Comparison of ENCODE assay signal across 14 cellular contexts in genomic region chr6:170269873-170270541, GRCh38.
DNase-seq lines count a peak whose midpoint lies in the region; ATAC-seq and TF ChIP-seq lines count a peak whose summit lies in the region.
"Had no signal": no experiment of that assay in that cellular context is flagged by ENCODE, and none has a peak within 500 bp of the region (broad histone marks: within the 10 kb centered on the region; RNA-seq: fewer than 3 reads in every experiment).

No MANE protein-coding gene starts in this region.

- TF ChIP-seq CTCF in nephron (IDR thresholded peaks at IDR 0.05; ENCODE audit: unreplicated experiment in 3 of 3), result no peak

- H3K27me3 Mint-ChIP-seq in nephron (ENCODE audit: low read depth), result peaks cover 35% of the 10 kb centered on the region

- peak; percentile 63 for DNase-seq in AG08396 (ENCODE audit: low spot score)
- DNase-seq in DMS153 (lab: John Stamatoyannopoulos, UW), result peak; percentile 57
- peak; percentile 50 for DNase-seq in adipocyte (ENCODE audit: low read depth)
- DNase-seq in effector CD8-positive, alpha-beta T cell (lab: John Stamatoyannopoulos, UW), result no peak
- DNase-seq: activated CD8-positive, alpha-beta T cell treated with anti-CD3 and anti-CD28 coated beads, Interleukin-2, amount 10 ng/mL, durations not matched to agents 7 days and 5 days; CD4-positive, alpha-beta memory T cell; NCI-H1436 treated with DMSO at 0.1 percent for 48 hours; stimulated activated CD4-positive, alpha-beta T cell treated with anti-CD3 and anti-CD28 coated beads, Interleukin-2, amount 100 ng/mL, for 24 hours; stimulated activated naive B cell treated with anti-CD40 and anti-IgM and Interleukin-4, amounts not matched to agents 10 μg/mL and 1 μg/mL and 100 μg/mL, for 72 hours had no signal

- H3K4me3 Mint-ChIP-seq in nephron, result peak overlapping the region in 1 of 3 experiments; percentile 56
- H3K4me3 Mint-ChIP-seq: activated CD8-positive, alpha-beta T cell treated with anti-CD3 and anti-CD28 coated beads, Interleukin-2, amount 10 ng/mL, durations not matched to agents 7 days and 5 days; central memory CD8-positive, alpha-beta T cell; stimulated activated naive B cell treated with anti-CD40 and anti-IgM and Interleukin-4, amounts not matched to agents 10 μg/mL and 1 μg/mL and 100 μg/mL, for 72 hours had no signal

- no peaks in the 10 kb centered on the region for H3K9me3 Mint-ChIP-seq in nephron
- H3K9me3 Mint-ChIP-seq: central memory CD8-positive, alpha-beta T cell had no signal

- no peak overlapping the region for H3K4me3 ChIP-seq in adipocyte (ENCODE audit: low read length)

- H3K4me1 ChIP-seq in adipocyte (ENCODE audit: control insufficient read depth, insufficient read depth, low read length), result peaks cover 17% of the 10 kb centered on the region

- H3K36me3 Mint-ChIP-seq in nephron (ENCODE audit: low read depth), result no peaks in the 10 kb centered on the region
- H3K36me3 Mint-ChIP-seq: CD4-positive, alpha-beta memory T cell had no signal

- no peaks in the 10 kb centered on the region for H3K36me3 ChIP-seq in adipocyte (ENCODE audit: control insufficient read depth, insufficient read depth, low read length, severe bottlenecking)

- H3K27me3 ChIP-seq in adipocyte (replicated peaks; ENCODE audit: control insufficient read depth, insufficient read depth, low read length), result peaks cover 28% of the 10 kb centered on the region

- no peaks in the 10 kb centered on the region for H3K9me3 ChIP-seq in adipocyte (ENCODE audit: control insufficient read depth, low read length)

- H3K4me1 Mint-ChIP-seq in nephron, result peaks cover 53% of the 10 kb centered on the region

- H3K9ac ChIP-seq in adipocyte (ENCODE audit: low read length), result no peak overlapping the region

- H3K27ac Mint-ChIP-seq in nephron, result peak overlapping the region; percentile 66 to 91 (median 83)
- H3K27ac Mint-ChIP-seq: activated CD8-positive, alpha-beta T cell treated with anti-CD3 and anti-CD28 coated beads, Interleukin-2, amount 10 ng/mL, durations not matched to agents 7 days and 5 days; CD4-positive, alpha-beta memory T cell; stimulated activated naive B cell treated with anti-CD40 and anti-IgM and Interleukin-4, amounts not matched to agents 10 μg/mL and 1 μg/mL and 100 μg/mL, for 72 hours had no signal

- ATAC-seq in HG02678 (IDR thresholded peaks at IDR 0.05; ENCODE audit: unreplicated experiment) (no peak), GM21526 (IDR thresholded peaks at IDR 0.05; ENCODE audit: low FRiP score, unreplicated experiment) (no peak), HG02870 (IDR thresholded peaks at IDR 0.05; ENCODE audit: unreplicated experiment) (no peak)
- ATAC-seq: activated CD8-positive, alpha-beta T cell treated with anti-CD3 and anti-CD28 coated beads, Interleukin-2, amount 10 ng/mL, durations not matched to agents 7 days and 5 days; stimulated activated naive B cell treated with anti-CD40 and anti-IgM and Interleukin-4, amounts not matched to agents 10 μg/mL and 1 μg/mL and 100 μg/mL, for 72 hours had no signal
